In the genomic region with DNA sequence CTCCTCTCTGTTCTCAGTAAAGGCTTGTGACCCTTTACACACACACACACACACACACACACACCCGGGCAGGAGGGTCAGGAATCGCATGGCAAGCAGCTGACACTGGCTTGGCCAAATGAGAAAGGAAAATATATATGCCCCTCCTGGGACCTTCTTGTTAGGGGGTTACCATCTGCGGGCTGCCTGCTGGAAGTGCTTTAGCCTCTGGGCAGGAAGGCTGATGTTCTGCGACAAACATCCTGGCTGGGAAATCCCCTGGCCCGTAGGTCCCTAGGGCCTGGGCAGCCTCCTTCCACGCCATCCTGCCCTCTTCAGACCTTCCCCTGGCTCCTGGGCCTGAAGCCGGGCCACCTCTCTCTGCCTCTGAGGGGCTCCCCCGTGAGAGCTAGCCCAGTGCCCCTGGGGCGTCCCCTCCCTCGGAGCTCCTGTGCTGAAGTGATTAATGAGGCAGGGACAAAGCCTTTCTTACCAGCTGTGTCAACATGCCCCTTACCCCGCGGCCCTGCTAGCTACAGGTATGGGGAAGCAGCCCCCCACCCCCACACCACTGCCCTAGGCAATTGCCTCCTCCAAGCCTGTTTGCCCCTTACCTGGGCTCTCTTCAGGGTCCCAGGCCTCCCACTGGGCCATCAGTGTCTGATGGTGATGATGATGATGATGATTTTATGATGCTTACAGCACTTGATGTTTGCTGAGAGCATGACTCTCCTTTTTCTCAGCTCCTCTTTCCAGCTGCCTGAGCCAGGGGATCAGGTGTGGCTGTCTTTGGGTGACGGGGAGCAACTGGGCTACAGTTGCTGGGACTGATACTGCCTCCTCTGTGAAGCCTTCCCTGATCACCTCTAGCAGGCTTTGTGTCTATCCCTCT, we compare ENCODE assay signal across 1 cellular context.
TF ChIP-seq lines count a peak whose summit lies in the region.

No MANE protein-coding gene starts in this region.

TF ChIP-seq in HepG2, 621 proteins besides CTCF, POLR2A, EP300 and RAD21 (continued from another document and continues in another):
- TF ChIP-seq BCL3 (CRISPR knock-in tag; IDR thresholded peaks at IDR 0.05) (peak; percentile 77), ZNF235 (CRISPR knock-in tag; IDR thresholded peaks at IDR 0.05; ENCODE audit: borderline replicate concordance) (no peak), ZNF431 (CRISPR knock-in tag; IDR thresholded peaks at IDR 0.05; ENCODE audit: borderline replicate concordance, low read depth) (no peak), ZNF12 (CRISPR knock-in tag; IDR thresholded peaks at IDR 0.05) (no peak), JUND (CRISPR knock-in tag; IDR thresholded peaks at IDR 0.05) (no peak), TGIF2 (CRISPR knock-in tag; IDR thresholded peaks at IDR 0.05) (no peak), RFXAP (CRISPR knock-in tag; IDR thresholded peaks at IDR 0.05; ENCODE audit: borderline replicate concordance) (peak; percentile 64; the same call in 1 of the 2 replicates), RFX1 (IDR thresholded peaks at IDR 0.05) (no peak), E2F2 (CRISPR knock-in tag; IDR thresholded peaks at IDR 0.05; ENCODE audit: borderline replicate concordance) (no peak), ZBTB8A (CRISPR knock-in tag; IDR thresholded peaks at IDR 0.05; ENCODE audit: borderline replicate concordance, low read depth) (no peak), SOX13 (IDR thresholded peaks at IDR 0.05) (no peak), SOX13 (CRISPR knock-in tag; conservative IDR thresholded peaks at IDR 0.05 in 1 of 2, IDR thresholded peaks at IDR 0.05 in 1 of 2) (peak in 1 of 2 experiments; percentile 78; a peak in 2 of 4 replicates), ZBTB10 (CRISPR knock-in tag; IDR thresholded peaks at IDR 0.05; ENCODE audit: borderline replicate concordance) (no peak), ZBTB21 (CRISPR knock-in tag; IDR thresholded peaks at IDR 0.05) (no peak), YEATS4 (CRISPR knock-in tag; IDR thresholded peaks at IDR 0.05; ENCODE audit: borderline replicate concordance) (no peak; the same call in 1 of the 2 replicates), ZNF234 (CRISPR knock-in tag; conservative IDR thresholded peaks at IDR 0.05) (no peak), MLX (CRISPR knock-in tag; IDR thresholded peaks at IDR 0.05) (no peak), GABPB1 (CRISPR knock-in tag; IDR thresholded peaks at IDR 0.05) (peak; percentile 17; the same call in 1 of the 2 replicates), ZMYM3 (CRISPR knock-in tag; IDR thresholded peaks at IDR 0.05) (0 out of 2 replicates have a peak, but pooled peaks have one; percentile 13), ZNF775 (CRISPR knock-in tag; IDR thresholded peaks at IDR 0.05; ENCODE audit: borderline replicate concordance) (no peak), ZNF850 (CRISPR knock-in tag; conservative IDR thresholded peaks at IDR 0.05) (no peak), ZNF382 (CRISPR knock-in tag; IDR thresholded peaks at IDR 0.05; ENCODE audit: borderline replicate concordance) (no peak), NCOA5 (CRISPR knock-in tag; IDR thresholded peaks at IDR 0.05) (no peak), DNMT3B (CRISPR knock-in tag; conservative IDR thresholded peaks at IDR 0.05) (no peak), SMARCE1 (IDR thresholded peaks at IDR 0.05; ENCODE audit: borderline replicate concordance) (no peak), SAP130 (CRISPR knock-in tag; IDR thresholded peaks at IDR 0.05; ENCODE audit: low read depth) (peak; percentile 55; the same call in 1 of the 2 replicates), SP5 (CRISPR knock-in tag; IDR thresholded peaks at IDR 0.05; ENCODE audit: borderline replicate concordance, low read depth) (0 out of 2 replicates have a peak, but pooled peaks have one; percentile 21), ZBTB7B (CRISPR knock-in tag; IDR thresholded peaks at IDR 0.05) (peak; percentile 80; the same call in 1 of the 2 replicates), MXI1 (IDR thresholded peaks at IDR 0.05; ENCODE audit: borderline replicate concordance, low read depth, low read length) (no peak), RARA (CRISPR knock-in tag; IDR thresholded peaks at IDR 0.05) (peak; percentile 35), TBP (CRISPR knock-in tag; IDR thresholded peaks at IDR 0.05) (no peak), HMG20B (CRISPR knock-in tag; conservative IDR thresholded peaks at IDR 0.05) (no peak), ZNF788 (CRISPR knock-in tag; IDR thresholded peaks at IDR 0.05; ENCODE audit: borderline replicate concordance) (peak; percentile 17; the same call in 1 of the 2 replicates), MZF1 (CRISPR knock-in tag; IDR thresholded peaks at IDR 0.05; ENCODE audit: borderline replicate concordance) (no peak; the same call in 1 of the 2 replicates), ZNF274 (CRISPR knock-in tag; IDR thresholded peaks at IDR 0.05) (no peak)
- TF ChIP-seq, protein P1, sequence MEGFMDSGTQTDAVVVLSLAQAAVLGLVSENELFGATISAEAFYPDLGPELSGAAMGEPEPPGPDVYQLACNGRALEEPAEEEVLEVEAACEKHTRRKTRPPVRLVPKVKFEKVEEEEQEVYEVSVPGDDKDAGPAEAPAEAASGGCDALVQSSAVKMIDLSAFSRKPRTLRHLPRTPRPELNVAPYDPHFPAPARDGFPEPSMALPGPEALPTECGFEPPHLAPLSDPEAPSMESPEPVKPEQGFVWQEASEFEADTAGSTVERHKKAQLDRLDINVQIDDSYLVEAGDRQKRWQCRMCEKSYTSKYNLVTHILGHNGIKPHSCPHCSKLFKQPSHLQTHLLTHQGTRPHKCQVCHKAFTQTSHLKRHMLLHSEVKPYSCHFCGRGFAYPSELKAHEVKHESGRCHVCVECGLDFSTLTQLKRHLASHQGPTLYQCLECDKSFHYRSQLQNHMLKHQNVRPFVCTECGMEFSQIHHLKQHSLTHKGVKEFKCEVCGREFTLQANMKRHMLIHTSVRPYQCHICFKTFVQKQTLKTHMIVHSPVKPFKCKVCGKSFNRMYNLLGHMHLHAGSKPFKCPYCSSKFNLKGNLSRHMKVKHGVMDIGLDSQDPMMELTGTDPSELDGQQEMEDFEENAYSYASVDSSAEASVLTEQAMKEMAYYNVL (CRISPR knock-in tag; IDR thresholded peaks at IDR 0.05; ENCODE audit: borderline replicate concordance): no peak
- TF ChIP-seq, protein P2, sequence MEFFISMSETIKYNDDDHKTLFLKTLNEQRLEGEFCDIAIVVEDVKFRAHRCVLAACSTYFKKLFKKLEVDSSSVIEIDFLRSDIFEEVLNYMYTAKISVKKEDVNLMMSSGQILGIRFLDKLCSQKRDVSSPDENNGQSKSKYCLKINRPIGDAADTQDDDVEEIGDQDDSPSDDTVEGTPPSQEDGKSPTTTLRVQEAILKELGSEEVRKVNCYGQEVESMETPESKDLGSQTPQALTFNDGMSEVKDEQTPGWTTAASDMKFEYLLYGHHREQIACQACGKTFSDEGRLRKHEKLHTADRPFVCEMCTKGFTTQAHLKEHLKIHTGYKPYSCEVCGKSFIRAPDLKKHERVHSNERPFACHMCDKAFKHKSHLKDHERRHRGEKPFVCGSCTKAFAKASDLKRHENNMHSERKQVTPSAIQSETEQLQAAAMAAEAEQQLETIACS (CRISPR knock-in tag; IDR thresholded peaks at IDR 0.05): no peak
- TF ChIP-seq, protein P3, sequence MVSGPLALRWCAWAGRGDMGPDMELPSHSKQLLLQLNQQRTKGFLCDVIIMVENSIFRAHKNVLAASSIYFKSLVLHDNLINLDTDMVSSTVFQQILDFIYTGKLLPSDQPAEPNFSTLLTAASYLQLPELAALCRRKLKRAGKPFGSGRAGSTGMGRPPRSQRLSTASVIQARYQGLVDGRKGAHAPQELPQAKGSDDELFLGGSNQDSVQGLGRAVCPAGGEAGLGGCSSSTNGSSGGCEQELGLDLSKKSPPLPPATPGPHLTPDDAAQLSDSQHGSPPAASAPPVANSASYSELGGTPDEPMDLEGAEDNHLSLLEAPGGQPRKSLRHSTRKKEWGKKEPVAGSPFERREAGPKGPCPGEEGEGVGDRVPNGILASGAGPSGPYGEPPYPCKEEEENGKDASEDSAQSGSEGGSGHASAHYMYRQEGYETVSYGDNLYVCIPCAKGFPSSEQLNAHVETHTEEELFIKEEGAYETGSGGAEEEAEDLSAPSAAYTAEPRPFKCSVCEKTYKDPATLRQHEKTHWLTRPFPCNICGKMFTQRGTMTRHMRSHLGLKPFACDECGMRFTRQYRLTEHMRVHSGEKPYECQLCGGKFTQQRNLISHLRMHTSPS (CRISPR knock-in tag; IDR thresholded peaks at IDR 0.05; ENCODE audit: low read depth): peak; percentile 28; the same call in 1 of the 2 replicates
- TF ChIP-seq, protein P4, sequence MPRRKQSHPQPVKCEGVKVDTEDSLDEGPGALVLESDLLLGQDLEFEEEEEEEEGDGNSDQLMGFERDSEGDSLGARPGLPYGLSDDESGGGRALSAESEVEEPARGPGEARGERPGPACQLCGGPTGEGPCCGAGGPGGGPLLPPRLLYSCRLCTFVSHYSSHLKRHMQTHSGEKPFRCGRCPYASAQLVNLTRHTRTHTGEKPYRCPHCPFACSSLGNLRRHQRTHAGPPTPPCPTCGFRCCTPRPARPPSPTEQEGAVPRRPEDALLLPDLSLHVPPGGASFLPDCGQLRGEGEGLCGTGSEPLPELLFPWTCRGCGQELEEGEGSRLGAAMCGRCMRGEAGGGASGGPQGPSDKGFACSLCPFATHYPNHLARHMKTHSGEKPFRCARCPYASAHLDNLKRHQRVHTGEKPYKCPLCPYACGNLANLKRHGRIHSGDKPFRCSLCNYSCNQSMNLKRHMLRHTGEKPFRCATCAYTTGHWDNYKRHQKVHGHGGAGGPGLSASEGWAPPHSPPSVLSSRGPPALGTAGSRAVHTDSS (CRISPR knock-in tag; conservative IDR thresholded peaks at IDR 0.05): no peak
- TF ChIP-seq, protein P5, sequence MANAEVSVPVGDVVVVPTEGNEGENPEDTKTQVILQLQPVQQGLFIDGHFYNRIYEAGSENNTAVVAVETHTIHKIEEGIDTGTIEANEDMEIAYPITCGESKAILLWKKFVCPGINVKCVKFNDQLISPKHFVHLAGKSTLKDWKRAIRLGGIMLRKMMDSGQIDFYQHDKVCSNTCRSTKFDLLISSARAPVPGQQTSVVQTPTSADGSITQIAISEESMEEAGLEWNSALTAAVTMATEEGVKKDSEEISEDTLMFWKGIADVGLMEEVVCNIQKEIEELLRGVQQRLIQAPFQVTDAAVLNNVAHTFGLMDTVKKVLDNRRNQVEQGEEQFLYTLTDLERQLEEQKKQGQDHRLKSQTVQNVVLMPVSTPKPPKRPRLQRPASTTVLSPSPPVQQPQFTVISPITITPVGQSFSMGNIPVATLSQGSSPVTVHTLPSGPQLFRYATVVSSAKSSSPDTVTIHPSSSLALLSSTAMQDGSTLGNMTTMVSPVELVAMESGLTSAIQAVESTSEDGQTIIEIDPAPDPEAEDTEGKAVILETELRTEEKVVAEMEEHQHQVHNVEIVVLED (CRISPR knock-in tag; IDR thresholded peaks at IDR 0.05; ENCODE audit: borderline replicate concordance): no peak
- TF ChIP-seq, protein P6, sequence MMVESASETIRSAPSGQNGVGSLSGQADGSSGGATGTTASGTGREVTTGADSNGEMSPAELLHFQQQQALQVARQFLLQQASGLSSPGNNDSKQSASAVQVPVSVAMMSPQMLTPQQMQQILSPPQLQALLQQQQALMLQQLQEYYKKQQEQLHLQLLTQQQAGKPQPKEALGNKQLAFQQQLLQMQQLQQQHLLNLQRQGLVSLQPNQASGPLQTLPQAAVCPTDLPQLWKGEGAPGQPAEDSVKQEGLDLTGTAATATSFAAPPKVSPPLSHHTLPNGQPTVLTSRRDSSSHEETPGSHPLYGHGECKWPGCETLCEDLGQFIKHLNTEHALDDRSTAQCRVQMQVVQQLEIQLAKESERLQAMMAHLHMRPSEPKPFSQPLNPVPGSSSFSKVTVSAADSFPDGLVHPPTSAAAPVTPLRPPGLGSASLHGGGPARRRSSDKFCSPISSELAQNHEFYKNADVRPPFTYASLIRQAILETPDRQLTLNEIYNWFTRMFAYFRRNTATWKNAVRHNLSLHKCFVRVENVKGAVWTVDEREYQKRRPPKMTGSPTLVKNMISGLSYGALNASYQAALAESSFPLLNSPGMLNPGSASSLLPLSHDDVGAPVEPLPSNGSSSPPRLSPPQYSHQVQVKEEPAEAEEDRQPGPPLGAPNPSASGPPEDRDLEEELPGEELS (CRISPR knock-in tag; IDR thresholded peaks at IDR 0.05): peak; percentile 62; the same call in 1 of the 2 replicates
